Comparison of ENCODE assay signal across 12 cellular contexts in the genomic region with DNA sequence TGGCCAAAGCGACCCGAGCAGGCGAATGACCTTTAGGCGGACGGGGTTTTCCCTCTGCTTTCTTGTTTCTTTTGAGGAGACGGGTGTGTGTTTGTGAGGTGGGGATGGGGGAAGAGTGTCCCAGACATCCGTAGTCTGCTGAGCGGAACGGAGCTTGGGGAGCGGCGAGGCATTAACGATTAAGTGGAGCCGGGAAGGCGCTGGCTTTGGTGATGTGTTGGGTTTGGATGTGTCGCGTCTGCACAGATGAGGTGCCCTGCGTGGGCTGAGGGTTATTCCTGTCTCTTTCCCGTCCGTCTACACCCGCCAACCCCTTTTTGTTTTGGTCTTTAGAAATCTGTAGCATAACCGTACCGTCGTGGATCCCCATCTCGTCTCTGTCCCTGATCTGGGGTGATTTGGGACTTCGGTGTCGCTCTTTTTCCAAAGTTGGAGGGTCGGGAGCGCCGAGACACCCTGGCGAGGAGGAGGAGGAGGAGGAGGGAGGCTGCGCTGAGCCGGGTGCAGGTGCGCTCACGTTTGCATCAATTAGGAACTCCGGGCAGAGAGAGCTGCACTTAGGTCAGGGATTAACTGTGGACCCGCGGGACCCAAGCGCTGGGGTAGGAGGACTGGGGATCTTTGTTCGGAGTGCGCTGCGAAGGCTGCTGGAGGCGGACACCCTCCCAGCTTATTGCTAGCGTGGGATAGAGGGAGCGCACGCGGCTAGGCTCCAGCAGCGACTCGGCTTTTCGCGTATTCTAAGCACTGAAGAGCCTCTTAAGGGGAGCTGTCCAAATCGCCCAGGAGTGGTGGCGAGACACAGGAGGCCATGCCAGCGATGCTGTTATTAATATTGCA.
DNase-seq lines count a peak whose midpoint lies in the region; ATAC-seq lines count a peak whose summit lies in the region.
"Had no signal": no experiment of that assay in that cellular context is flagged by ENCODE, and none has a peak within 500 bp of the region (broad histone marks: within the 10 kb centered on the region; RNA-seq: fewer than 3 reads in every experiment).

No MANE protein-coding gene starts in this region.

- no peak overlapping the region for H4K12ac ChIP-seq in trophoblast cell (ENCODE audit: low read depth, low read length)

- H3K9ac ChIP-seq in ES-I3 (ENCODE audit: low read depth, low read length) (peak overlapping the region; percentile 70; the same call in 1 of the 2 replicates), trophoblast cell (ENCODE audit: low read length) (no peak overlapping the region)

- ATAC-seq in GM18498 (IDR thresholded peaks at IDR 0.05; ENCODE audit: unreplicated experiment), result no peak
- no peak for ATAC-seq in HG03469 (IDR thresholded peaks at IDR 0.05; ENCODE audit: unreplicated experiment)
- ATAC-seq in HG02981 (IDR thresholded peaks at IDR 0.05; ENCODE audit: unreplicated experiment), result no peak

- no peak overlapping the region for H2AFZ ChIP-seq in trophoblast cell (ENCODE audit: insufficient read depth, low read length, poor library complexity)

- H4K8ac ChIP-seq in trophoblast cell (ENCODE audit: low read depth, low read length), result no peak overlapping the region

- peaks cover 4% of the 10 kb centered on the region for H3K79me1 ChIP-seq in trophoblast cell (ENCODE audit: low read length)

- H3K4me2 ChIP-seq in trophoblast cell (ENCODE audit: low read length), result peak overlapping the region; percentile 91

- H3K36me3 ChIP-seq in ES-I3 (ENCODE audit: insufficient read depth, low read length), result no peaks in the 10 kb centered on the region
- no peaks in the 10 kb centered on the region for H3K36me3 ChIP-seq in trophoblast cell (ENCODE audit: control insufficient read depth in 1 of 2, insufficient read depth in 2 of 2, low read length in 2 of 2)

- no CpG with 5 or more reads among the region's 53 CpGs for WGBS in trophoblast cell (ENCODE audit: extremely low coverage, insufficient coverage, insufficient read length)

- H3K18ac ChIP-seq in trophoblast cell (ENCODE audit: low read length), result no peak overlapping the region

- H3K4me3 ChIP-seq in iPS-11a (ENCODE audit: low read depth, low read length), result peak overlapping the region; percentile 70
- peak overlapping the region; percentile 76 for H3K4me3 ChIP-seq in trophoblast cell (ENCODE audit: low read depth, low read length)

- H3K27ac ChIP-seq in trophoblast cell (ENCODE audit: low read depth, low read length), result no peak overlapping the region
- H3K27ac ChIP-seq: RWPE1 had no signal

- DNase-seq in NCI-H510A (lab: John Stamatoyannopoulos, UW) (peak; percentile 3), trophoblast cell (peak; percentile 20 to 26), NCI-H2029 (lab: John Stamatoyannopoulos, UW) (no peak)
- DNase-seq: activated effector memory CD4-positive, alpha-beta T cell treated with Interleukin-2 at 50 U/mL for 16 hours; foreskin melanocyte; stimulated activated naive CD4-positive, alpha-beta T cell had no signal

- H3K9me3 ChIP-seq in ES-I3 (ENCODE audit: control insufficient read depth, insufficient read depth, low read length) (no peaks in the 10 kb centered on the region; the same call in 1 of the 2 replicates), trophoblast cell (ENCODE audit: insufficient read depth, low read depth, low read length) (no peaks in the 10 kb centered on the region)

- H2BK5ac ChIP-seq in trophoblast cell (ENCODE audit: low read depth, low read length, poor library complexity), result no peak overlapping the region

- H3K79me2 ChIP-seq in trophoblast cell (ENCODE audit: control insufficient read depth, insufficient read depth, low read length, poor library complexity), result no peaks in the 10 kb centered on the region

- H2BK120ac ChIP-seq in trophoblast cell (ENCODE audit: insufficient read depth, low read length, poor library complexity), result no peak overlapping the region

- H2AK5ac ChIP-seq in trophoblast cell (ENCODE audit: low read length), result no peak overlapping the region

- peaks cover 13% of the 10 kb centered on the region for H3K27me3 ChIP-seq in trophoblast cell (ENCODE audit: insufficient read depth, low read length)

- no peak overlapping the region for H2BK12ac ChIP-seq in trophoblast cell (ENCODE audit: low read length)

- H3K4ac ChIP-seq in trophoblast cell (ENCODE audit: low read depth, low read length), result no peak overlapping the region

- H4K91ac ChIP-seq in trophoblast cell (ENCODE audit: low read depth, low read length), result no peak overlapping the region

- H3K14ac ChIP-seq in trophoblast cell (ENCODE audit: low read length), result no peak overlapping the region

- H3K23ac ChIP-seq in trophoblast cell (ENCODE audit: low read length), result no peak overlapping the region

- H3K4me1 ChIP-seq in ES-I3 (ENCODE audit: insufficient read depth, low read length) (no peaks in the 10 kb centered on the region), trophoblast cell (ENCODE audit: control insufficient read depth in 1 of 2, insufficient read depth in 2 of 2, low read length in 2 of 2) (peaks cover 8 to 10% of the 10 kb centered on the region in 2 experiments)
